ENCODE assay signal across 8 cellular contexts in the genomic region with DNA sequence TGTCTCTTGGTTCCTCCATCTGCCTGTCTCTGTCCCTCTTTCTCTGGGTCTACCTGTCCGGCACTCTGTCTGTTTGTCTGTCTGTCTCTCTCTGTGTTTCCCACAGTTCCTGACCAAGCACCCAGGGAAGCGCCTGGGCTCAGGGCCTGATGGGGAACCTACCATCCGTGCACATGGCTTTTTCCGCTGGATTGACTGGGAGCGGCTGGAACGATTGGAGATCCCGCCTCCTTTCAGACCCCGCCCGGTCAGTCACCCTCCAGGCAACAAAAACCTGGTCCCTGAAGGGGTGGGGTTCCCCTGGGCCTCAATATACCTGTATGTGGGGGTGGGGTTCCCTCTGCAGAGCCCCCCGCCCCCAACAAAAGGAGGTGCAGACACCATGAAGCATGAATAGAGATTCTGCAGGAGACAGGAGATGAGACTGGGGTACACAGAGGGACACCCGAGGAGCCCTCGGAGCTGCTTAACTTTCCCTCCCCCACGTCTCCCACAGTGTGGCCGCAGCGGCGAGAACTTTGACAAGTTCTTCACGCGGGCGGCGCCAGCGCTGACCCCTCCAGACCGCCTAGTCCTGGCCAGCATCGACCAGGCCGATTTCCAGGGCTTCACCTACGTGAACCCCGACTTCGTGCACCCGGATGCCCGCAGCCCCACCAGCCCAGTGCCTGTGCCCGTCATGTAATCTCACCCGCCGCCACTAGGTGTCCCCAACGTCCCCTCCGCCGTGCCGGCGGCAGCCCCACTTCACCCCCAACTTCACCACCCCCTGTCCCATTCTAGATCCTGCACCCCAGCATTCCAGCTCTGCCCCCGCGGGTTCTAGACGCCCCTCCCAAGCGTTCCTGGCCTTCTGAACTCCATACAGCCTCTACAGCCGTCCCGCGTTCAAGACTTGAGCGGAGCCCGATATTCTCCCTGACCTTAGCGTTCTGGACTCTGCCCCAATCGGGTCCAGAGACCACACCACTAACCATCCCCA. TPM values are rescaled to one million over a fixed set of nuclear protein-coding genes. Genes with fewer than 3 reads are reported as not detected.
DNase-seq lines count a peak whose midpoint lies in the region; FAIRE-seq and TF ChIP-seq lines count a peak whose summit lies in the region.

No MANE protein-coding gene starts in this region.

- peak; percentile 75 for TF ChIP-seq CTCF in AG09319 (IDR thresholded peaks at IDR 0.05; ENCODE audit: low read depth, low read length)

- DNase-seq in AG09319 (ENCODE audit: extremely low read depth, low read depth) (no peak), HTR-8/SVneo (ENCODE audit: insufficient read length, low spot score) (peak; percentile 64), myocyte (ENCODE audit: low read depth) (peak; percentile 26), NCI-H1417 treated with DMSO at 0.1 percent for 48 hours (lab: John Stamatoyannopoulos, UW) (no peak), DMS153 (lab: John Stamatoyannopoulos, UW) (no peak)
- DNase-seq in activated CD4-positive, alpha-beta T cell treated with anti-CD3 and anti-CD28 coated beads, Interleukin-2, amount 50 U/mL, for 24 hours (ENCODE audit: low read depth in 1 of 2, low spot score in 1 of 2), result peak; percentile 47 to 55
- DNase-seq in effector CD4-positive, alpha-beta T cell, result peak; percentile 61
- DNase-seq in stimulated activated CD8-positive, alpha-beta memory T cell treated with anti-CD3 and anti-CD28 coated beads, Interleukin-7, amount 100 ng/mL, for 4 hours (ENCODE audit: low read depth in 2 of 2), result peak; percentile 26 to 41

- FAIRE-seq in HTR-8/SVneo (lab: Jason Lieb, UNC), result peak; percentile 79

RNA-seq across cellular contexts. Expression of a gene that starts 2.6 kb away (rescaled TPM):
- total RNA-seq in myocyte, result not detected in 2 replicates
- not detected for polyA plus RNA-seq in myocyte (2012)

RNA-seq across cellular contexts. Expression of a gene that starts 24.5 kb away (rescaled TPM):
- total RNA-seq in myocyte, result not detected in 2 replicates
- polyA plus RNA-seq in myocyte (2012), result 0.03 TPM

RNA-seq across cellular contexts. Expression of a gene that starts 38.8 kb away (rescaled TPM):
- total RNA-seq in myocyte, result 43.9 and 78.9 TPM in 2 replicates
- 103 TPM for polyA plus RNA-seq in myocyte (2012)

RNA-seq across cellular contexts. Expression of a gene that starts 56.2 kb away (rescaled TPM):
- total RNA-seq in myocyte, result 0.03 TPM in 1 of 2 replicates, not detected in the other
- 0.03 TPM for polyA plus RNA-seq in myocyte (2012)

Comparison
In these comparisons a context has a peak if more than half of its experiments do, and no peak if none do; other contexts are left out.
1. DNase-seq: peak in HTR-8/SVneo (single experiment), activated CD4-positive, alpha-beta T cell treated with anti-CD3 and anti-CD28 coated beads, Interleukin-2, amount 50 U/mL, for 24 hours (2 of 2), effector CD4-positive, alpha-beta T cell (single experiment), myocyte (single experiment) and stimulated activated CD8-positive, alpha-beta memory T cell treated with anti-CD3 and anti-CD28 coated beads, Interleukin-7, amount 100 ng/mL, for 4 hours (2 of 2); none in AG09319 (single experiment), NCI-H1417 treated with DMSO at 0.1 percent for 48 hours (single experiment) and DMS153 (single experiment).